Comparison of ENCODE assay signal across 17 cellular contexts in genomic region chrX:1529328-1529727, GRCh38. TPM values are rescaled to one million over a fixed set of nuclear protein-coding genes. Genes with fewer than 3 reads are reported as not detected.
DNase-seq lines count a peak whose midpoint lies in the region; ATAC-seq, FAIRE-seq and TF ChIP-seq lines count a peak whose summit lies in the region.
"Had no signal": no experiment of that assay in that cellular context is flagged by ENCODE, and none has a peak within 500 bp of the region (broad histone marks: within the 10 kb centered on the region; RNA-seq: fewer than 3 reads in every experiment).

No MANE protein-coding gene starts in this region.

- H3K4me3 ChIP-seq in aorta (ENCODE audit: low read length in 2 of 2), result no peak overlapping the region
- H3K4me3 ChIP-seq: PC-9 had no signal

- no peaks in the 10 kb centered on the region for H3K4me1 ChIP-seq in aorta (ENCODE audit: control insufficient read depth in 1 of 2, insufficient read depth in 2 of 2, low read length in 2 of 2)

- H3K27ac ChIP-seq in aorta (ENCODE audit: low read depth in 1 of 2, low read length in 2 of 2), result no peak overlapping the region
- H3K27ac ChIP-seq: PC-9 had no signal

- H3K27ac Mint-ChIP-seq in central memory CD8-positive, alpha-beta T cell (ENCODE audit: low read depth), result no peak overlapping the region

- no peak overlapping the region for H3K4me3 Mint-ChIP-seq in central memory CD8-positive, alpha-beta T cell

- peak; percentile 48 for DNase-seq in activated CD8-positive, alpha-beta memory T cell treated with anti-CD3 and anti-CD28 coated beads for 24 hours
- no peak for DNase-seq in activated CD8-positive, alpha-beta memory T cell treated with anti-CD3 and anti-CD28 coated beads, Interleukin-2, amount 50 U/mL, for 4 hours
- DNase-seq in GM12891 (ENCODE audit: insufficient read length, low spot score) (no peak), aorta (no peak), Right ventricle myocardium inferior (ENCODE audit: missing footprints) (no peak)
- DNase-seq in central memory CD8-positive, alpha-beta T cell (ENCODE audit: low spot score in 2 of 2), result no peak
- peak; percentile 32 for DNase-seq in stimulated activated CD8-positive, alpha-beta memory T cell treated with anti-CD3 and anti-CD28 coated beads, Interleukin-4, amount 100 ng/mL, for 48 hours
- DNase-seq: AML-193, Calu3, GOT3, KBM-7, NCI-H1092 treated with DMSO at 0.1 percent for 48 hours, NCI-H1694 treated with DMSO at 0.1 percent for 48 hours, PC-9 had no signal

- no peaks in the 10 kb centered on the region for H3K9me3 ChIP-seq in aorta (ENCODE audit: control insufficient read depth, low read length)

- no peaks in the 10 kb centered on the region for H3K36me3 ChIP-seq in aorta (ENCODE audit: control insufficient read depth in 1 of 2, insufficient read depth in 2 of 2, low read length in 1 of 2)

- no peak for FAIRE-seq in GM12891 (lab: Jason Lieb, UNC)
- FAIRE-seq: G401.6 had no signal

- 59 to 63% methylated on average over 2 of the region's 2 CpGs for WGBS in aorta, 2 donors

- no peaks in the 10 kb centered on the region for H3K27me3 ChIP-seq in aorta (ENCODE audit: control insufficient read depth in 1 of 2, insufficient read depth in 2 of 2, low read length in 1 of 2)

- peaks cover 11% of the 10 kb centered on the region for H3K4me1 Mint-ChIP-seq in central memory CD8-positive, alpha-beta T cell

- ATAC-seq in central memory CD8-positive, alpha-beta T cell (replicated peaks; ENCODE audit: extremely low read depth, poor library complexity, severe bottlenecking), result peak; percentile 25
- ATAC-seq in aorta (ENCODE audit: low FRiP score), result no peak
- no peak for ATAC-seq in Right ventricle myocardium inferior
- no peak for ATAC-seq in HG02840 (IDR thresholded peaks at IDR 0.05; ENCODE audit: low FRiP score, unreplicated experiment)

- intact Hi-C loops in aorta (cut with DNase I) (no loop called here), Right ventricle myocardium inferior (cut with DNase I) (no loop called here)

- H3K36me3 Mint-ChIP-seq in central memory CD8-positive, alpha-beta T cell (ENCODE audit: insufficient read depth), result peaks cover 10% of the 10 kb centered on the region

- peak; percentile 15; the same call in 1 of the 2 replicates for TF ChIP-seq POLR2A in GM12891 (IDR thresholded peaks at IDR 0.05; ENCODE audit: low read depth, low read length)

- H3K27me3 Mint-ChIP-seq in central memory CD8-positive, alpha-beta T cell, result no peaks in the 10 kb centered on the region

- no peaks in the 10 kb centered on the region for H3K9me3 Mint-ChIP-seq in central memory CD8-positive, alpha-beta T cell

TF ChIP-seq in GM12891, 5 proteins besides CTCF, POLR2A, EP300 and RAD21:
- TF ChIP-seq POLR2AphosphoS5 (IDR thresholded peaks at IDR 0.05; ENCODE audit: low read depth, low read length), result no peak
- no peak for TF ChIP-seq POU2F2 (IDR thresholded peaks at IDR 0.05; ENCODE audit: low read depth, low read length)
- no peak for TF ChIP-seq PAX5 (IDR thresholded peaks at IDR 0.05; ENCODE audit: insufficient read depth, low read length, severe bottlenecking)
- no peak for TF ChIP-seq TAF1 (IDR thresholded peaks at IDR 0.05; ENCODE audit: low read depth, low read length)

RNA-seq across cellular contexts. Expression of gene P2RY8, which starts 7.7 kb away (rescaled TPM):
- polyA plus RNA-seq in GM12891 (2012; ENCODE audit: low read depth, missing spikeins), result 42.6 TPM
- total RNA-seq in aorta (1 to 10 TPM; 5.0 to 5.5 TPM), Right ventricle myocardium inferior (1.9 TPM)
- polyA plus RNA-seq in aorta, result 1 to 10 TPM in 1 of 2 donors, under 1 TPM in 1; 0.31 to 1.0 TPM
- total RNA-seq: Calu3, MCF 10A, PC-9 had no signal

Comparison
In these comparisons a context has a peak if more than half of its experiments do, and no peak if none do; other contexts are left out.
1. DNase-seq: peak in activated CD8-positive, alpha-beta memory T cell treated with anti-CD3 and anti-CD28 coated beads for 24 hours (single experiment) and stimulated activated CD8-positive, alpha-beta memory T cell treated with anti-CD3 and anti-CD28 coated beads, Interleukin-4, amount 100 ng/mL, for 48 hours (single experiment); none in activated CD8-positive, alpha-beta memory T cell treated with anti-CD3 and anti-CD28 coated beads, Interleukin-2, amount 50 U/mL, for 4 hours (single experiment), GM12891 (single experiment), central memory CD8-positive, alpha-beta T cell (0 of 2), aorta (0 of 2) and Right ventricle myocardium inferior (single experiment).